Comparison of ENCODE assay signal across 12 cellular contexts in the genomic region with DNA sequence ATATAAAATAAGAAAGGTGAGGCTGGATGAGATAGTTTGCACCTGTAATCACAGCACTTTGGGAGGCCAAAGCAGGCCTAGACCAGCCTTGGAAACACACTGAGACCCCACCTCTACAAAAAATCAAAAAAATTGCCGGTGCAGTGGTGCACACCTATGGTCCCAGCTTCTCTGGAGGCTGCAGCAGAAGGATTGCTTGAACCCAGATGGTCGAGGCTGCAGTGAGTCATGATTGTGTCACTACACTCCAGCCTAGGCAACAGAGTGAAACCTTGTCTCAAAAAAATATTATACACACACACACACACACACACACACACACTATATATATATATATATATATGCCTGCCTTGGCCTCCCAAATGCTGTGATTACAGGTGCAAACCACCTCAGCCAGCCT. TPM values are rescaled to one million over a fixed set of nuclear protein-coding genes. Genes with fewer than 3 reads are reported as not detected.
DNase-seq lines count a peak whose midpoint lies in the region; ATAC-seq and TF ChIP-seq lines count a peak whose summit lies in the region.
"Had no signal": no experiment of that assay in that cellular context is flagged by ENCODE, and none has a peak within 500 bp of the region (broad histone marks: within the 10 kb centered on the region; RNA-seq: fewer than 3 reads in every experiment).

No MANE protein-coding gene starts in this region.

- H3K4me3 ChIP-seq in HCT116 (replicated peaks in 1 of 2; ENCODE audit: low read depth in 1 of 2, low read length in 2 of 2) (peak overlapping the region; percentile 59 to 71), colonic mucosa (peak overlapping the region; percentile 54), mesodermal cell (ENCODE audit: extremely low read depth, insufficient read depth, low read length, poor library complexity, severe bottlenecking) (peak overlapping the region; percentile 54)

- H3K9me2 ChIP-seq in HCT116 (ENCODE audit: insufficient read depth), result no peaks in the 10 kb centered on the region

- no peaks in the 10 kb centered on the region for H3K27me3 Mint-ChIP-seq in CD4-positive, alpha-beta T cell

- TF ChIP-seq RAD21 in HCT116 (IDR thresholded peaks at IDR 0.05; ENCODE audit: low read depth), result no peak

- H3K79me2 ChIP-seq in HCT116 (ENCODE audit: insufficient read depth, low read length), result peaks cover 36% of the 10 kb centered on the region

- H3K9me3 Mint-ChIP-seq in CD4-positive, alpha-beta T cell, result no peaks in the 10 kb centered on the region

- RAD21 ChIA-PET in HCT116 (lab: Charles Lee; ENCODE audit: low non-redundant PET in 1 of 2, low total read pairs in 2 of 2, uncharacterized antibody in 2 of 2, unreplicated experiment in 2 of 2), result interaction anchor here in 1 of 2 experiments (0.7 to 1.5 kb wide), 2 partner anchors 37 to 55 kb away, joined by 4 read pairs; no protein-coding TSS in a partner anchor

- TF ChIP-seq POLR2A in HCT116 (IDR thresholded peaks at IDR 0.05; ENCODE audit: borderline replicate concordance, extremely low read depth, insufficient read depth, insufficient read length), result no peak

- no peak for DNase-seq in CD4-positive, alpha-beta T cell
- DNase-seq in HCT116 (ENCODE audit: low read depth, low spot score) (peak; percentile 35), colonic mucosa (no peak), NK-92 (lab: John Stamatoyannopoulos, UW; ENCODE audit: unreplicated experiment) (no peak), NCI-H524 treated with DMSO at 0.1 percent for 48 hours (lab: John Stamatoyannopoulos, UW) (no peak)
- DNase-seq: activated CD4-positive, alpha-beta T cell treated with anti-CD3 and anti-CD28 coated beads for 48 hours; left cardiac atrium; SHP77 treated with DMSO at 0.1 percent for 48 hours had no signal

- H4K20me1 ChIP-seq in HCT116 (ENCODE audit: insufficient read depth), result no peaks in the 10 kb centered on the region

- no peak for ATAC-seq in CD4-positive, alpha-beta T cell (ENCODE audit: poor library complexity)
- ATAC-seq in HCT116, result no peak
- ATAC-seq in HG03097 (IDR thresholded peaks at IDR 0.05; ENCODE audit: low FRiP score, unreplicated experiment), result no peak
- no peak for ATAC-seq in GM18502 (IDR thresholded peaks at IDR 0.05; ENCODE audit: poor library complexity, unreplicated experiment)
- ATAC-seq: esophagus mucosa had no signal

- peak overlapping the region; percentile 95 for H3K4me2 ChIP-seq in HCT116 (ENCODE audit: low read length)

- POLR2A ChIA-PET in CD4-positive, alpha-beta T cell (lab: Charles Lee), result interaction anchor here (0.7 to 1.7 kb wide), 3 partner anchors 16 to 36 kb away, joined by 3 to 7 read pairs (median 4); a partner anchor contains a TSS
- POLR2A ChIA-PET in HCT116 (lab: Charles Lee), result interaction anchor here (0.7 to 1.7 kb wide), 2 partner anchors 11 to 13 kb away, joined by 3 read pairs; no protein-coding TSS in a partner anchor

- CTCF ChIA-PET in CD4-positive, alpha-beta T cell (lab: Charles Lee), result interaction anchor here (1.7 kb wide), 1 partner anchor 67 kb away, joined by 4 read pairs; a partner anchor contains a TSS
- CTCF ChIA-PET in HCT116 (lab: Charles Lee), result no interaction called here

- no peak overlapping the region for H3K27ac Mint-ChIP-seq in CD4-positive, alpha-beta T cell

- H3K9ac ChIP-seq in HCT116 (ENCODE audit: low read length) (peak overlapping the region; percentile 74; the same call in 1 of the 2 replicates), colonic mucosa (ENCODE audit: low read depth in 2 of 2, low read length in 2 of 2) (peak overlapping the region in 1 of 2 donors; percentile 22)

- H2AFZ ChIP-seq in HCT116 (ENCODE audit: low read depth, low read length, poor library complexity, severe bottlenecking), result no peak overlapping the region

- peaks cover 27% of the 10 kb centered on the region for H3K4me1 Mint-ChIP-seq in CD4-positive, alpha-beta T cell (ENCODE audit: low read depth)

- H3K27ac ChIP-seq in CD4-positive, alpha-beta T cell (ENCODE audit: low read depth, low read length), result no peak overlapping the region
- H3K27ac ChIP-seq in HCT116 (ENCODE audit: low read depth, low read length) (no peak overlapping the region), colonic mucosa (no peak overlapping the region), mesodermal cell (ENCODE audit: low read depth, low read length, severe bottlenecking) (no peak overlapping the region)

- peaks cover 38 to 58% of the 10 kb centered on the region in 2 experiments for H3K4me1 ChIP-seq in HCT116 (ENCODE audit: control insufficient read depth in 1 of 2, insufficient read depth in 2 of 2, low read length in 2 of 2)
- H3K4me1 ChIP-seq in colonic mucosa, result peaks cover 5% of the 10 kb centered on the region
- peaks cover 23% of the 10 kb centered on the region for H3K4me1 ChIP-seq in mesodermal cell (ENCODE audit: control insufficient read depth, insufficient read depth, low read length, poor library complexity, severe bottlenecking)

- no peaks in the 10 kb centered on the region for H3K27me3 ChIP-seq in CD4-positive, alpha-beta T cell (ENCODE audit: control insufficient read depth, insufficient read depth, low read length)
- no peaks in the 10 kb centered on the region for H3K27me3 ChIP-seq in HCT116 (ENCODE audit: insufficient read depth, low read length)
- H3K27me3 ChIP-seq in colonic mucosa, result no peaks in the 10 kb centered on the region

- 60 to 80% methylated on average over 1 of the region's 2 CpGs for WGBS in mesodermal cell (ENCODE audit: insufficient coverage in 2 of 2), 2 experiments

- H3K9me3 ChIP-seq in CD4-positive, alpha-beta T cell (ENCODE audit: control insufficient read depth, low read length), result no peaks in the 10 kb centered on the region
- H3K9me3 ChIP-seq in HCT116 (ENCODE audit: control insufficient read depth in 1 of 2, insufficient read depth in 1 of 2, low read depth in 1 of 2, low read length in 2 of 2) (no peaks in the 10 kb centered on the region), colonic mucosa (no peaks in the 10 kb centered on the region), mesodermal cell (ENCODE audit: control insufficient read depth, low read length) (no peaks in the 10 kb centered on the region)

- no peak for TF ChIP-seq CTCF in CD4-positive, alpha-beta T cell (IDR thresholded peaks at IDR 0.05)
- TF ChIP-seq CTCF in HCT116 (IDR thresholded peaks at IDR 0.05 in 2 of 3, conservative IDR thresholded peaks at IDR 0.05 in 1 of 3; ENCODE audit: borderline replicate concordance in 1 of 3, insufficient read depth in 1 of 3, low read depth in 2 of 3, low read length in 2 of 3) (no peak), colonic mucosa (IDR thresholded peaks at IDR 0.05) (no peak)

- BruUV-seq in HCT116 (replicated peaks; lab: Mats Ljungman, UMichigan), result no TSS peak

- H3K36me3 Mint-ChIP-seq in CD4-positive, alpha-beta T cell (ENCODE audit: low read depth), result peaks cover 5% of the 10 kb centered on the region

- peaks cover 0 to 7% of the 10 kb centered on the region in 2 experiments; a peak in 1 of 4 replicates for H3K36me3 ChIP-seq in HCT116 (ENCODE audit: control insufficient read depth in 1 of 2, insufficient read depth in 2 of 2, low read length in 2 of 2)
- no peaks in the 10 kb centered on the region for H3K36me3 ChIP-seq in colonic mucosa
- peaks cover 16% of the 10 kb centered on the region for H3K36me3 ChIP-seq in mesodermal cell (ENCODE audit: control insufficient read depth, insufficient read depth, low read length)

- intact Hi-C loops in CD4-positive, alpha-beta T cell (cut with DNase I, micrococcal nuclease), result loop anchor here (5.0 kb wide), 2 partner anchors 35 to 70 kb away; a partner anchor contains a TSS
- intact Hi-C loops in HCT116 (cut with micrococcal nuclease), result loop anchor here (5.0 kb wide), 1 partner anchor 40 kb away; no protein-coding TSS in a partner anchor
- intact Hi-C loops in colonic mucosa (cut with DNase I), result loop anchor here (5.0 kb wide), 1 partner anchor 35 kb away; no protein-coding TSS in a partner anchor

- peak overlapping the region; percentile 85 for H3K4me3 Mint-ChIP-seq in CD4-positive, alpha-beta T cell

TF ChIP-seq in HCT116, 20 proteins besides CTCF, POLR2A, EP300 and RAD21 (continues in another document):
- TF ChIP-seq, protein P1, sequence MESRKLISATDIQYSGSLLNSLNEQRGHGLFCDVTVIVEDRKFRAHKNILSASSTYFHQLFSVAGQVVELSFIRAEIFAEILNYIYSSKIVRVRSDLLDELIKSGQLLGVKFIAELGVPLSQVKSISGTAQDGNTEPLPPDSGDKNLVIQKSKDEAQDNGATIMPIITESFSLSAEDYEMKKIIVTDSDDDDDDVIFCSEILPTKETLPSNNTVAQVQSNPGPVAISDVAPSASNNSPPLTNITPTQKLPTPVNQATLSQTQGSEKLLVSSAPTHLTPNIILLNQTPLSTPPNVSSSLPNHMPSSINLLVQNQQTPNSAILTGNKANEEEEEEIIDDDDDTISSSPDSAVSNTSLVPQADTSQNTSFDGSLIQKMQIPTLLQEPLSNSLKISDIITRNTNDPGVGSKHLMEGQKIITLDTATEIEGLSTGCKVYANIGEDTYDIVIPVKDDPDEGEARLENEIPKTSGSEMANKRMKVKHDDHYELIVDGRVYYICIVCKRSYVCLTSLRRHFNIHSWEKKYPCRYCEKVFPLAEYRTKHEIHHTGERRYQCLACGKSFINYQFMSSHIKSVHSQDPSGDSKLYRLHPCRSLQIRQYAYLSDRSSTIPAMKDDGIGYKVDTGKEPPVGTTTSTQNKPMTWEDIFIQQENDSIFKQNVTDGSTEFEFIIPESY (IDR thresholded peaks at IDR 0.05; ENCODE audit: extremely low read depth, insufficient replicate concordance, low read length), result no peak
- TF ChIP-seq SRF (IDR thresholded peaks at IDR 0.05; ENCODE audit: low read depth), result no peak
- TF ChIP-seq CBX3 (IDR thresholded peaks at IDR 0.05; ENCODE audit: low read depth), result no peak
- no peak for TF ChIP-seq SP1 (IDR thresholded peaks at IDR 0.05; ENCODE audit: low read depth)
- no peak for TF ChIP-seq EZH2 (IDR thresholded peaks at IDR 0.05)
- TF ChIP-seq SIN3A (IDR thresholded peaks at IDR 0.05; ENCODE audit: low read depth), result no peak

RNA-seq across cellular contexts. Expression of a gene that starts 1.3 kb away (rescaled TPM):
- 10 to 100 TPM; 13.2 to 14.7 TPM for total RNA-seq in CD4-positive, alpha-beta T cell
- total RNA-seq in HCT116 (2021; ENCODE audit: unreplicated experiment), result 32.5 TPM
- 23.2 and 27.6 TPM in 2 replicates for polyA plus RNA-seq in HCT116 (2012)
- total RNA-seq in colonic mucosa, result 10 to 100 TPM; 57.8 to 95.0 TPM
- 21.8 TPM for polyA plus RNA-seq in mesodermal cell (2013, experiment 1 of 2)
- 20.2 TPM for polyA plus RNA-seq in mesodermal cell (2013, experiment 2 of 2)

RNA-seq across cellular contexts. Expression of a gene that starts 36.0 kb away (rescaled TPM):
- 1 to 10 TPM; 6.5 to 6.7 TPM for total RNA-seq in CD4-positive, alpha-beta T cell
- total RNA-seq in HCT116 (2021; ENCODE audit: unreplicated experiment) (18.1 TPM), colonic mucosa (10 to 100 TPM in 1 of 2 donors, 1 to 10 TPM in 1; 3.6 to 18.9 TPM)
- 2.5 and 3.4 TPM in 2 replicates for polyA plus RNA-seq in HCT116 (2012)
- polyA plus RNA-seq in mesodermal cell (2013, experiment 1 of 2), result 3.3 TPM
- 3.8 TPM for polyA plus RNA-seq in mesodermal cell (2013, experiment 2 of 2)
